ENCODE assay signal across 12 cellular contexts in the genomic region with DNA sequence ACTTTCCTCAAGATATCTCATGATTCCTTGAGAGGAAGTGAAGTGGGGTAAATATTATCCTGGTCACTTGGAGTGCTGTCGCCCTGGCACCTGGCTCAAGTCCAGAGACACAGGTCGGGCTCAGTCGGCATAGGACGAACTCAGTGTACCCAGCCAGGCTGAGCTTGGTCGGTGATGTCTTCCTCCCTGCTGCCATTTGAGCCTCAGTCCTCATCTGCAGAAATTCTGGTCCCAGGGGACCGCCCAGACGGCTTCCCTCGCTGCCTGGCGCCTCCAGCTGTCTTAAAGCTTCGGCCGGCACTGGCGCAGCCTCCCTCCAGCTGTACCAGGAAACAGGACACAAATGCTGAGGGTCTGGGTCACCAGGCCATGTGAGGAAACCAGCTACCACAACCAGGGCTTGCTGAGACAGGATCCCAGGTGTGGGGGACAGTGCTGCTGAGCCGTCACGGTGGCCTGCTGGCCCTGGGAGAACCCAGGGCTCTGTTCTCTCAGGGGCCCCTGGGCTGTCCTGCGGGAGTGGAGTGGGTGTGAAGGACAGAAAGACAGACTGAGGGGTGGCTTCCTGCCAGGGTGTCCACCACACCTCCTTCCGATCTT. TPM values are rescaled to one million over a fixed set of nuclear protein-coding genes. Genes with fewer than 3 reads are reported as not detected.
DNase-seq lines count a peak whose midpoint lies in the region; ATAC-seq and TF ChIP-seq lines count a peak whose summit lies in the region.
"Had no signal": no experiment of that assay in that cellular context is flagged by ENCODE, and none has a peak within 500 bp of the region (broad histone marks: within the 10 kb centered on the region; RNA-seq: fewer than 3 reads in every experiment).

No MANE protein-coding gene starts in this region.

- DNase-seq in DMS 273 (lab: John Stamatoyannopoulos, UW; ENCODE audit: unreplicated experiment) = peak; percentile 78
- peak; percentile 71 for DNase-seq in NAMALWA (ENCODE audit: low spot score)
- DNase-seq in central memory CD8-positive, alpha-beta T cell (ENCODE audit: low spot score in 2 of 2) = no peak
- DNase-seq in nephron progenitor cell = peak; percentile 28
- no peak for DNase-seq in progenitor cell of endocrine pancreas (ENCODE audit: low spot score, unreplicated experiment)
- no peak for DNase-seq in endothelial cell (ENCODE audit: low spot score)
- DNase-seq in hypothalamus (lab: John Stamatoyannopoulos, UW) = no peak
- DNase-seq: activated T-cell treated with anti-CD3 and anti-CD28 coated beads, Interleukin-2, amount 50 U/mL, for 48 hours; brain microvascular endothelial cell; NCI-H748 treated with DMSO at 0.1 percent for 48 hours had no signal

- peaks cover 5% of the 10 kb centered on the region for H3K36me3 Mint-ChIP-seq in central memory CD8-positive, alpha-beta T cell (ENCODE audit: insufficient read depth)
- H3K36me3 Mint-ChIP-seq in nephron progenitor cell (ENCODE audit: low read depth) = no peaks in the 10 kb centered on the region
- H3K36me3 Mint-ChIP-seq in progenitor cell of endocrine pancreas (ENCODE audit: insufficient read depth) = no peaks in the 10 kb centered on the region
- no peaks in the 10 kb centered on the region for H3K36me3 Mint-ChIP-seq in endothelial cell (ENCODE audit: low read depth, unreplicated experiment)
- H3K36me3 Mint-ChIP-seq: CD4-positive, alpha-beta memory T cell had no signal

- TF ChIP-seq CTCF in nephron progenitor cell (IDR thresholded peaks at IDR 0.05) = no peak
- TF ChIP-seq CTCF in progenitor cell of endocrine pancreas (IDR thresholded peaks at IDR 0.05; ENCODE audit: unreplicated experiment) = no peak
- no peak for TF ChIP-seq CTCF in endothelial cell (IDR thresholded peaks at IDR 0.05; ENCODE audit: unreplicated experiment)

- H3K9me3 Mint-ChIP-seq in central memory CD8-positive, alpha-beta T cell = no peaks in the 10 kb centered on the region
- H3K9me3 Mint-ChIP-seq in nephron progenitor cell (no peaks in the 10 kb centered on the region), progenitor cell of endocrine pancreas (ENCODE audit: low read depth) (no peaks in the 10 kb centered on the region), endothelial cell (ENCODE audit: unreplicated experiment) (no peaks in the 10 kb centered on the region)
- H3K9me3 Mint-ChIP-seq: CD4-positive, alpha-beta memory T cell had no signal

- H3K27me3 Mint-ChIP-seq in central memory CD8-positive, alpha-beta T cell = no peaks in the 10 kb centered on the region
- H3K27me3 Mint-ChIP-seq in nephron progenitor cell (ENCODE audit: low read depth, poor library complexity) (peaks cover 9% of the 10 kb centered on the region), progenitor cell of endocrine pancreas (peaks cover 6% of the 10 kb centered on the region), endothelial cell (ENCODE audit: unreplicated experiment) (peaks cover 10% of the 10 kb centered on the region)
- H3K27me3 Mint-ChIP-seq: CD4-positive, alpha-beta memory T cell had no signal

- H3K4me1 Mint-ChIP-seq in central memory CD8-positive, alpha-beta T cell = peaks cover 15% of the 10 kb centered on the region
- peaks cover 32% of the 10 kb centered on the region for H3K4me1 Mint-ChIP-seq in nephron progenitor cell
- peaks cover 2% of the 10 kb centered on the region for H3K4me1 Mint-ChIP-seq in progenitor cell of endocrine pancreas (ENCODE audit: low read depth)
- peaks cover 5% of the 10 kb centered on the region for H3K4me1 Mint-ChIP-seq in endothelial cell (ENCODE audit: unreplicated experiment)

- H3K4me3 Mint-ChIP-seq in central memory CD8-positive, alpha-beta T cell = no peak overlapping the region
- H3K4me3 Mint-ChIP-seq in nephron progenitor cell = no peak overlapping the region
- H3K4me3 Mint-ChIP-seq in progenitor cell of endocrine pancreas (ENCODE audit: low read depth) = no peak overlapping the region
- no peak overlapping the region for H3K4me3 Mint-ChIP-seq in endothelial cell (ENCODE audit: unreplicated experiment)

- no peak for ATAC-seq in central memory CD8-positive, alpha-beta T cell (replicated peaks; ENCODE audit: extremely low read depth, poor library complexity, severe bottlenecking)
- no peak for ATAC-seq in GM21360 (IDR thresholded peaks at IDR 0.05; ENCODE audit: unreplicated experiment)

- peak overlapping the region; percentile 91 for H3K27ac Mint-ChIP-seq in central memory CD8-positive, alpha-beta T cell (ENCODE audit: low read depth)
- H3K27ac Mint-ChIP-seq in nephron progenitor cell (no peak overlapping the region), progenitor cell of endocrine pancreas (no peak overlapping the region), endothelial cell (ENCODE audit: unreplicated experiment) (no peak overlapping the region)

RNA-seq across cellular contexts. Expression of a gene that starts 5.0 kb away (rescaled TPM):
- total RNA-seq in progenitor cell of endocrine pancreas = 178 and 180 TPM in 2 replicates
- total RNA-seq in endothelial cell (ENCODE audit: unreplicated experiment) = 220 TPM

Comparison
In these comparisons a context has a peak if more than half of its experiments do, and no peak if none do; other contexts are left out.
1. DNase-seq: peak in DMS 273 (single experiment), NAMALWA (single experiment) and nephron progenitor cell (single experiment); none in central memory CD8-positive, alpha-beta T cell (0 of 2), progenitor cell of endocrine pancreas (single experiment), endothelial cell (single experiment) and hypothalamus (0 of 51).